In genomic region chr13:73107459-73107858, GRCh38 we compare ENCODE assay signal across 17 cellular contexts.
"Had no signal": no experiment of that assay in that cellular context is flagged by ENCODE, and none has a peak within 500 bp of the region (broad histone marks: within the 10 kb centered on the region; RNA-seq: fewer than 3 reads in every experiment).

No MANE protein-coding gene starts in this region.

- H3K36me3 Mint-ChIP-seq: activated naive CD8-positive, alpha-beta T cell treated with anti-CD3 and anti-CD28 coated beads, Interleukin-2, amount 10 ng/mL, durations not matched to agents 7 days and 5 days; naive B cell had no signal

- H3K4me3 Mint-ChIP-seq: activated naive CD8-positive, alpha-beta T cell treated with anti-CD3 and anti-CD28 coated beads, Interleukin-2, amount 10 ng/mL, durations not matched to agents 7 days and 5 days; effector memory CD8-positive, alpha-beta T cell; naive B cell had no signal

- H3K27ac Mint-ChIP-seq: activated naive CD8-positive, alpha-beta T cell treated with anti-CD3 and anti-CD28 coated beads, Interleukin-2, amount 10 ng/mL, durations not matched to agents 7 days and 5 days; effector memory CD8-positive, alpha-beta T cell; naive B cell had no signal

- H3K9me3 Mint-ChIP-seq: activated naive CD8-positive, alpha-beta T cell treated with anti-CD3 and anti-CD28 coated beads, Interleukin-2, amount 10 ng/mL, durations not matched to agents 7 days and 5 days; effector memory CD8-positive, alpha-beta T cell had no signal

- H3K4me3 ChIP-seq: gastroesophageal sphincter, lung, pancreas, stomach, thoracic aorta had no signal

- H3K4me1 ChIP-seq: gastroesophageal sphincter had no signal

- H3K9me3 ChIP-seq: gastroesophageal sphincter, pancreas, stomach, thoracic aorta had no signal

- H3K36me3 ChIP-seq: gastroesophageal sphincter, pancreas, stomach, thoracic aorta had no signal

- H3K27me3 ChIP-seq: gastroesophageal sphincter, pancreas, stomach had no signal

- DNase-seq: activated CD4-positive, alpha-beta T cell treated with anti-CD3 and anti-CD28 coated beads, Interleukin-2, amount 50 U/mL, for 4 hours; activated CD4-positive, CD25-positive, alpha-beta regulatory T cell treated with anti-CD3 and anti-CD28 coated beads, Interleukin-2, amount 50 U/mL, for 72 hours; activated naive CD4-positive, alpha-beta T cell; activated naive CD8-positive, alpha-beta T cell treated with anti-CD3 and anti-CD28 coated beads, Interleukin-2, amount 10 ng/mL, durations not matched to agents 7 days and 5 days; activated T-cell treated with anti-CD3 and anti-CD28 coated beads for 4 hours; anterior cingulate cortex; cerebellar nuclear complex; effector memory CD8-positive, alpha-beta T cell; naive B cell; pancreas; stimulated activated CD4-positive, alpha-beta T cell treated with anti-CD3 and anti-CD28 coated beads, Interleukin-1b, Interleukin-23, amount 100 ng/mL, for 48 hours; stomach; T1000 had no signal

- ATAC-seq: effector memory CD8-positive, alpha-beta T cell; gastroesophageal sphincter; sciatic nerve had no signal

- H3K27ac ChIP-seq: gastroesophageal sphincter, thoracic aorta had no signal
